37 cellular contexts compared by ENCODE assay signal in genomic region chr20:23488470-23488869, GRCh38. TPM values are rescaled to one million over a fixed set of nuclear protein-coding genes. Genes with fewer than 3 reads are reported as not detected.
"Had no signal": no experiment of that assay in that cellular context is flagged by ENCODE, and none has a peak within 500 bp of the region (broad histone marks: within the 10 kb centered on the region; RNA-seq: fewer than 3 reads in every experiment).

No MANE protein-coding gene starts in this region.

- H3K4me1 ChIP-seq: adrenal gland, body of pancreas, breast epithelium had no signal

- H3K9me3 ChIP-seq: adrenal gland, body of pancreas had no signal

- H3K36me3 ChIP-seq: adrenal gland, brain microvascular endothelial cell, breast epithelium had no signal

- H3K27ac ChIP-seq: adrenal gland, body of pancreas, brain microvascular endothelial cell, breast epithelium, VCaP had no signal

- H3K27me3 ChIP-seq: adrenal gland, body of pancreas, brain microvascular endothelial cell, breast epithelium had no signal

- DNase-seq: activated B cell treated with CpG ODN at 0.5 μM for 24 hours; activated CD4-positive, alpha-beta memory T cell treated with anti-CD3 and anti-CD28 coated beads for 36 hours; activated CD4-positive, alpha-beta T cell treated with anti-CD3 and anti-CD28 coated beads for 4 hours; activated CD4-positive, alpha-beta T cell treated with anti-CD3 and anti-CD28 coated beads, Interleukin-2, amount 10 ng/mL, durations not matched to agents 24 days and 14 days; activated CD4-positive, alpha-beta T cell treated with anti-CD3 and anti-CD28 coated beads, Interleukin-2, amount 50 U/mL, for 1 hour; activated CD4-positive, alpha-beta T cell treated with anti-CD3 and anti-CD28 coated beads, Interleukin-2, amount 50 U/mL, for 4 hours; activated CD4-positive, CD25-positive, alpha-beta regulatory T cell treated with anti-CD3 and anti-CD28 coated beads, Interleukin-2, amount 50 U/mL, for 72 hours; activated CD8-positive, alpha-beta memory T cell treated with anti-CD3 and anti-CD28 coated beads, Interleukin-2, amount 50 U/mL, for 4 hours; activated CD8-positive, alpha-beta T cell treated with anti-CD3 and anti-CD28 coated beads for 36 hours; activated effector memory CD4-positive, alpha-beta T cell treated with anti-CD3 and anti-CD28 coated beads, Interleukin-2, amount 50 U/mL, for 16 hours; activated gamma-delta T cell treated with Interleukin-2 at 50 U/mL for 16 hours; activated naive CD4-positive, alpha-beta T cell; activated naive CD4-positive, alpha-beta T cell treated with anti-CD3 and anti-CD28 coated beads for 36 hours; activated naive CD4-positive, alpha-beta T cell treated with anti-CD3 and anti-CD28 coated beads, Interleukin-2, amount 50 U/mL, for 16 hours; activated naive CD8-positive, alpha-beta T cell treated with anti-CD3 and anti-CD28 coated beads for 36 hours; activated T-cell treated with anti-CD3 and anti-CD28 coated beads for 4 hours; activated T-cell treated with anti-CD3 and anti-CD28 coated beads, Interleukin-2, amount 50 U/mL, for 1 hour; activated T-cell treated with anti-CD3 and anti-CD28 coated beads, Interleukin-2, amount 50 U/mL, for 4 hours; activated T-cell treated with anti-CD3 and anti-CD28 coated beads, Interleukin-2, amount 50 U/mL, for 72 hours; adrenal gland; amniotic stem cell; aorta; body of pancreas; brain microvascular endothelial cell; central memory CD4-positive, alpha-beta T cell; T-helper 1 cell; T-helper 2 cell; T-helper 9 cell had no signal

- H3K4me3 ChIP-seq: adrenal gland, body of pancreas, breast epithelium had no signal

RNA-seq across cellular contexts. Expression of gene CST8, which starts 2.4 kb away (rescaled TPM):
- total RNA-seq: activated B cell treated with CpG ODN at 0.5 μM for 24 hours; activated CD4-positive, alpha-beta memory T cell treated with anti-CD3 and anti-CD28 coated beads for 36 hours; activated CD4-positive, alpha-beta T cell treated with anti-CD3 and anti-CD28 coated beads, Interleukin-2, amount 10 ng/mL, durations not matched to agents 24 days and 14 days; activated CD8-positive, alpha-beta memory T cell treated with anti-CD3 and anti-CD28 coated beads for 36 hours; activated CD8-positive, alpha-beta T cell treated with anti-CD3 and anti-CD28 coated beads for 36 hours; activated naive CD4-positive, alpha-beta T cell treated with anti-CD3 and anti-CD28 coated beads for 36 hours; activated naive CD4-positive, alpha-beta T cell treated with anti-CD3 and anti-CD28 coated beads, Interleukin-2, amount 50 U/mL, for 72 hours; activated naive CD8-positive, alpha-beta T cell treated with anti-CD3 and anti-CD28 coated beads for 36 hours; activated T-cell treated with anti-CD3 and anti-CD28 coated beads, Interleukin-2, amount 50 U/mL, for 4 hours; activated T-cell treated with anti-CD3 and anti-CD28 coated beads, Interleukin-2, amount 50 U/mL, for 72 hours; activated T-helper 1 cell treated with anti-CD3 and anti-CD28 coated beads, Interleukin-12 subunit alpha, Interleukin-12 subunit beta, Interleukin-2, Interleukin-4 antibody, amounts not matched to agents 30 ng/mL and 10 ng/mL and 1 ng/mL, durations not matched to agents 14 hours and 24 hours and 36 hours; adrenal gland; aorta; astrocyte; body of pancreas; breast epithelium; cardiac septum; cerebellum had no signal
- polyA plus RNA-seq: adrenal gland, aorta had no signal

RNA-seq across cellular contexts. Expression of gene CST11, which starts 35.8 kb away (rescaled TPM):
- total RNA-seq: activated B cell treated with CpG ODN at 0.5 μM for 24 hours; activated CD4-positive, alpha-beta memory T cell treated with anti-CD3 and anti-CD28 coated beads for 36 hours; activated CD4-positive, alpha-beta T cell treated with anti-CD3 and anti-CD28 coated beads, Interleukin-2, amount 10 ng/mL, durations not matched to agents 24 days and 14 days; activated CD8-positive, alpha-beta memory T cell treated with anti-CD3 and anti-CD28 coated beads for 36 hours; activated CD8-positive, alpha-beta T cell treated with anti-CD3 and anti-CD28 coated beads for 36 hours; activated naive CD4-positive, alpha-beta T cell treated with anti-CD3 and anti-CD28 coated beads for 36 hours; activated naive CD4-positive, alpha-beta T cell treated with anti-CD3 and anti-CD28 coated beads, Interleukin-2, amount 50 U/mL, for 72 hours; activated naive CD8-positive, alpha-beta T cell treated with anti-CD3 and anti-CD28 coated beads for 36 hours; activated T-cell treated with anti-CD3 and anti-CD28 coated beads, Interleukin-2, amount 50 U/mL, for 4 hours; activated T-cell treated with anti-CD3 and anti-CD28 coated beads, Interleukin-2, amount 50 U/mL, for 72 hours; activated T-helper 1 cell treated with anti-CD3 and anti-CD28 coated beads, Interleukin-12 subunit alpha, Interleukin-12 subunit beta, Interleukin-2, Interleukin-4 antibody, amounts not matched to agents 30 ng/mL and 10 ng/mL and 1 ng/mL, durations not matched to agents 14 hours and 24 hours and 36 hours; activated T-helper 17 cell treated with anti-CD3 and anti-CD28 coated beads, Interleukin-2, amount 50 U/mL, for 72 hours; adrenal gland; aorta; astrocyte; body of pancreas; breast epithelium; cardiac septum; cerebellum had no signal
- polyA plus RNA-seq: adrenal gland, aorta had no signal

RNA-seq across cellular contexts. Expression of gene CSTL1, which starts 49.0 kb away (rescaled TPM):
- total RNA-seq: activated B cell treated with CpG ODN at 0.5 μM for 24 hours; activated CD4-positive, alpha-beta memory T cell treated with anti-CD3 and anti-CD28 coated beads for 36 hours; activated CD4-positive, alpha-beta T cell treated with anti-CD3 and anti-CD28 coated beads, Interleukin-2, amount 10 ng/mL, durations not matched to agents 24 days and 14 days; activated CD8-positive, alpha-beta memory T cell treated with anti-CD3 and anti-CD28 coated beads for 36 hours; activated CD8-positive, alpha-beta T cell treated with anti-CD3 and anti-CD28 coated beads for 36 hours; activated naive CD4-positive, alpha-beta T cell treated with anti-CD3 and anti-CD28 coated beads for 36 hours; activated naive CD4-positive, alpha-beta T cell treated with anti-CD3 and anti-CD28 coated beads, Interleukin-2, amount 50 U/mL, for 72 hours; activated naive CD8-positive, alpha-beta T cell treated with anti-CD3 and anti-CD28 coated beads for 36 hours; activated T-cell treated with anti-CD3 and anti-CD28 coated beads, Interleukin-2, amount 50 U/mL, for 4 hours; activated T-cell treated with anti-CD3 and anti-CD28 coated beads, Interleukin-2, amount 50 U/mL, for 72 hours; activated T-helper 1 cell treated with anti-CD3 and anti-CD28 coated beads, Interleukin-12 subunit alpha, Interleukin-12 subunit beta, Interleukin-2, Interleukin-4 antibody, amounts not matched to agents 30 ng/mL and 10 ng/mL and 1 ng/mL, durations not matched to agents 14 hours and 24 hours and 36 hours; activated T-helper 17 cell treated with anti-CD3 and anti-CD28 coated beads, Interleukin-2, amount 50 U/mL, for 72 hours; adrenal gland; aorta; astrocyte; body of pancreas; breast epithelium; cardiac septum; cerebellum had no signal
- polyA plus RNA-seq: adrenal gland, aorta had no signal
